13 cellular contexts compared by ENCODE assay signal in the genomic region with DNA sequence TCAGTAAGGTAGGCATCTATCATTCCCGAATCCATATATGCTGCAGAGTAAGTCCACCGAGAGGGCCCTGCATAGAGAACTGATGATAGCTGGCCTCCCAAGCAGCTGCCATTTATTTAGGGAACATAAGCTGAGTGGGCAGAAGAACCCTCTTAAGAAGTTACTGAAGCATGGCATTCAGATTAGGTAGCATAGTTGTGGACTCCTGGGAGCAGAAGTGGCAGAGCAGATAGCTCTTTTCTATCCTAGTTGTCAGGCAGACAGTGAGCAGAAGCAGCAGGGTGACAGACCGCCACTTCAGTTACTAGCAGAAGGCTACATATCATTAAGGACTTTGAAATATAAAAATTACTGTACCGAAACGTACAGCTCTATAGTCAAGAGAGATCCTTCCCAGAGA.
"Had no signal": no experiment of that assay in that cellular context is flagged by ENCODE, and none has a peak within 500 bp of the region (broad histone marks: within the 10 kb centered on the region; RNA-seq: fewer than 3 reads in every experiment).

No MANE protein-coding gene starts in this region.

- H3K27ac ChIP-seq: neutrophil, upper lobe of right lung had no signal

- H3K4me1 ChIP-seq: upper lobe of right lung had no signal

- DNase-seq: activated CD4-positive, alpha-beta memory T cell treated with anti-CD3 and anti-CD28 coated beads for 36 hours; activated CD4-positive, alpha-beta T cell treated with anti-CD3 and anti-CD28 coated beads for 1 hour; activated gamma-delta T cell; activated naive CD8-positive, alpha-beta T cell treated with anti-CD3 and anti-CD28 coated beads for 36 hours; activated T-cell treated with anti-CD3 and anti-CD28 coated beads, Interleukin-2, amount 50 U/mL, for 48 hours; aorta; hypothalamus; naive thymus-derived CD4-positive, alpha-beta T cell; stimulated activated CD4-positive, alpha-beta T cell treated with anti-CD3 and anti-CD28 coated beads, Interleukin-15, amount 100 ng/mL, for 24 hours; stimulated activated CD4-positive, alpha-beta T cell treated with anti-CD3 and anti-CD28 coated beads, Interleukin-4, amount 100 ng/mL, for 24 hours; upper lobe of right lung had no signal

- ATAC-seq: naive thymus-derived CD4-positive, alpha-beta T cell; upper lobe of right lung had no signal

- H3K9me3 ChIP-seq: neutrophil, upper lobe of right lung had no signal

- H3K27me3 ChIP-seq: neutrophil, upper lobe of right lung had no signal

- H3K36me3 ChIP-seq: neutrophil, upper lobe of right lung had no signal

- H3K4me3 ChIP-seq: lung, upper lobe of right lung had no signal
